19 cellular contexts compared by ENCODE assay signal in the genomic region with DNA sequence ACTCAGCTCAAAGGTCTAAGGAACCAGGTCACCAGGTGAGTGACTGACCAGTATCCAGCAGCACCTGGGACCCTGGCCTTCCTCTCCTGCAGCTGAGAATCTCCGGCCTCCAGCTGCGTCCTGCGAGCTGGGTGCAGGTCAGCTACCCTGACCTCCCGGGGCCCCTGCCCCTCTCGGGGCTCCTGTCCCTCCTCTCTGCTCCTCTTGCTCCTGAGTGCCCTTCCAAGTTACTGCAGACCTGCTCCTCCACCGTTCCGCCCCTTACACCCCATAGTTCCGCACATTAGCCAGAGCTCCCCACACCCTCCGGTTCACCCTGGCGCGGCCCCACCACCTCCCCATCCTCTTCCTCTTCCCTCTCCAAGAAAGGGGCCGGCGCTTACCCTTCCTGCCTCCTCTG. TPM values are rescaled to one million over a fixed set of nuclear protein-coding genes. Genes with fewer than 3 reads are reported as not detected.
"Had no signal": no experiment of that assay in that cellular context is flagged by ENCODE, and none has a peak within 500 bp of the region (broad histone marks: within the 10 kb centered on the region; RNA-seq: fewer than 3 reads in every experiment).

No MANE protein-coding gene starts in this region.

- H3K4me3 ChIP-seq: ascending aorta, breast epithelium, lung, neural progenitor cell, pancreas, thoracic aorta had no signal

- H3K4me3 Mint-ChIP-seq: activated T-helper 17 cell treated with anti-CD3 and anti-CD28 coated beads, Interleukin-2, amount 50 U/mL, for 72 hours; dendritic cell treated with granulocyte-macrophage colony-stimulating factor and Interleukin-4, amounts not matched to agents 40 ng/mL and 50 ng/mL, for 4 days; neural progenitor cell; T-helper 2 cell treated with Interferon-gamma antibody and Interleukin-4, amounts not matched to agents 5 μg/mL and 100 μg/mL, for 36 hours had no signal

- H3K9me3 ChIP-seq: ascending aorta, breast epithelium, pancreas, thoracic aorta had no signal

- DNase-seq: activated naive CD4-positive, alpha-beta T cell treated with Interleukin-2 at 50 U/mL for 16 hours; cerebellar nuclear complex; head of caudate nucleus; left colon; naive B cell; pancreas; stimulated activated CD4-positive, alpha-beta T cell treated with anti-CD3 and anti-CD28 coated beads, Interleukin-1b, Interleukin-23, amount 100 ng/mL, for 48 hours had no signal

- H2AFZ ChIP-seq: neural progenitor cell had no signal

- ATAC-seq: activated CD4-positive, CD25-positive, alpha-beta regulatory T cell treated with anti-CD3 and anti-CD28 coated beads, Interleukin-2, amount 50 U/mL, for 24 hours; activated T-helper 17 cell treated with anti-CD3 and anti-CD28 coated beads, Interleukin-2, amount 50 U/mL, for 72 hours; left colon; pancreas had no signal

- H3K9ac ChIP-seq: neural progenitor cell had no signal

- H3K27me3 ChIP-seq: ascending aorta, breast epithelium, pancreas had no signal

- H3K4me1 ChIP-seq: ascending aorta, breast epithelium had no signal

- H3K27ac Mint-ChIP-seq: dendritic cell treated with granulocyte-macrophage colony-stimulating factor and Interleukin-4, amounts not matched to agents 40 ng/mL and 50 ng/mL, for 4 days; T-helper 2 cell treated with Interferon-gamma antibody and Interleukin-4, amounts not matched to agents 5 μg/mL and 100 μg/mL, for 36 hours had no signal

- H3K27ac ChIP-seq: ascending aorta, neural progenitor cell, pancreas, thoracic aorta had no signal

- H3K4me1 Mint-ChIP-seq: activated T-helper 17 cell treated with anti-CD3 and anti-CD28 coated beads, Interleukin-2, amount 50 U/mL, for 72 hours had no signal

- H3K36me3 Mint-ChIP-seq: naive B cell, neural progenitor cell had no signal

- H3K27me3 Mint-ChIP-seq: activated T-helper 17 cell treated with anti-CD3 and anti-CD28 coated beads, Interleukin-2, amount 50 U/mL, for 72 hours had no signal

- H3K9me3 Mint-ChIP-seq: activated T-helper 17 cell treated with anti-CD3 and anti-CD28 coated beads, Interleukin-2, amount 50 U/mL, for 72 hours; dendritic cell treated with granulocyte-macrophage colony-stimulating factor and Interleukin-4, amounts not matched to agents 40 ng/mL and 50 ng/mL, for 4 days; naive B cell; neural progenitor cell; T-helper 2 cell treated with Interferon-gamma antibody and Interleukin-4, amounts not matched to agents 5 μg/mL and 100 μg/mL, for 36 hours had no signal

- H3K36me3 ChIP-seq: ascending aorta, breast epithelium, neural progenitor cell, pancreas, thoracic aorta had no signal

RNA-seq across cellular contexts. Expression of a gene that starts 10.6 kb away (rescaled TPM):
- total RNA-seq: ascending aorta, thoracic aorta had no signal

RNA-seq across cellular contexts. Expression of a gene that starts 51.5 kb away (rescaled TPM):
- total RNA-seq: ascending aorta, breast epithelium, epithelial cell of proximal tubule, frontal cortex, thoracic aorta, ureter had no signal

RNA-seq across cellular contexts. Expression of a gene that starts 55.9 kb away (rescaled TPM):
- total RNA-seq: breast epithelium, frontal cortex, left colon, ureter had no signal
